In the genomic region with DNA sequence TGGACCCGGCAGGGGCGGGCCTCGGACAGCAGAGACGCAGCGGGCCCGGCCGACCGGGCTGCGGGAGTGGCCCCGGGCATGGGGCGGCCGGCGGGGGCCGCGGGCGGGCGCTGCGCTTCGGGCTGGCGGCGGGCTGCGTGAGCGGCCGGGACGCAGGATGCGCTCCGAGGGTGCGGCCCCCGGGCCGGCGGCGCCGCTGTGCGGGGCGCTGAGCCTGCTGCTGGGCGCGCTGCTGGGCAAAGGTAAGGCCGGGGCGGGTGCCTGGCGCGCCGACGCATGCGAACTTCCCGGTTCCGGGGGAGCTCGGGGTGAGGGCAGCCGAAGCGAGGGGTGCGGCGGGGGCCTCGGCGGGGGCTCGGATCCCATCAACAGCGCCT, we compare ENCODE assay signal across 1 cellular context.
TF ChIP-seq lines count a peak whose summit lies in the region.

No MANE protein-coding gene starts in this region.

TF ChIP-seq in H1, 55 proteins besides CTCF, POLR2A, EP300 and RAD21:
- no peak for TF ChIP-seq CTBP2 (IDR thresholded peaks at IDR 0.05; ENCODE audit: borderline replicate concordance, insufficient read depth, insufficient read length, low read length)
- no peak for TF ChIP-seq GTF2F1 (IDR thresholded peaks at IDR 0.05; ENCODE audit: borderline replicate concordance, low read depth, low read length)
- no peak for TF ChIP-seq TAF7 (optimal IDR thresholded peaks at IDR 0.05; ENCODE audit: borderline replicate concordance, low read depth, low read length)
- TF ChIP-seq, protein P1, sequence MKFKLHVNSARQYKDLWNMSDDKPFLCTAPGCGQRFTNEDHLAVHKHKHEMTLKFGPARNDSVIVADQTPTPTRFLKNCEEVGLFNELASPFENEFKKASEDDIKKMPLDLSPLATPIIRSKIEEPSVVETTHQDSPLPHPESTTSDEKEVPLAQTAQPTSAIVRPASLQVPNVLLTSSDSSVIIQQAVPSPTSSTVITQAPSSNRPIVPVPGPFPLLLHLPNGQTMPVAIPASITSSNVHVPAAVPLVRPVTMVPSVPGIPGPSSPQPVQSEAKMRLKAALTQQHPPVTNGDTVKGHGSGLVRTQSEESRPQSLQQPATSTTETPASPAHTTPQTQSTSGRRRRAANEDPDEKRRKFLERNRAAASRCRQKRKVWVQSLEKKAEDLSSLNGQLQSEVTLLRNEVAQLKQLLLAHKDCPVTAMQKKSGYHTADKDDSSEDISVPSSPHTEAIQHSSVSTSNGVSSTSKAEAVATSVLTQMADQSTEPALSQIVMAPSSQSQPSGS (IDR thresholded peaks at IDR 0.05; ENCODE audit: low read length), result no peak
- TF ChIP-seq HDAC2 (IDR thresholded peaks at IDR 0.05; ENCODE audit: borderline replicate concordance in 1 of 2, low read depth in 2 of 2, low read length in 2 of 2), result no peak
- no peak for TF ChIP-seq SIX5 (IDR thresholded peaks at IDR 0.05; ENCODE audit: low read depth, low read length)
- no peak for TF ChIP-seq SIRT6 (IDR thresholded peaks at IDR 0.05; ENCODE audit: low read length)
- TF ChIP-seq CHD1 (IDR thresholded peaks at IDR 0.05; ENCODE audit: low read depth, low read length), result no peak
- no peak for TF ChIP-seq POU5F1 (IDR thresholded peaks at IDR 0.05; ENCODE audit: low read depth, low read length)
